ENCODE assay signal across 11 cellular contexts in the genomic region with DNA sequence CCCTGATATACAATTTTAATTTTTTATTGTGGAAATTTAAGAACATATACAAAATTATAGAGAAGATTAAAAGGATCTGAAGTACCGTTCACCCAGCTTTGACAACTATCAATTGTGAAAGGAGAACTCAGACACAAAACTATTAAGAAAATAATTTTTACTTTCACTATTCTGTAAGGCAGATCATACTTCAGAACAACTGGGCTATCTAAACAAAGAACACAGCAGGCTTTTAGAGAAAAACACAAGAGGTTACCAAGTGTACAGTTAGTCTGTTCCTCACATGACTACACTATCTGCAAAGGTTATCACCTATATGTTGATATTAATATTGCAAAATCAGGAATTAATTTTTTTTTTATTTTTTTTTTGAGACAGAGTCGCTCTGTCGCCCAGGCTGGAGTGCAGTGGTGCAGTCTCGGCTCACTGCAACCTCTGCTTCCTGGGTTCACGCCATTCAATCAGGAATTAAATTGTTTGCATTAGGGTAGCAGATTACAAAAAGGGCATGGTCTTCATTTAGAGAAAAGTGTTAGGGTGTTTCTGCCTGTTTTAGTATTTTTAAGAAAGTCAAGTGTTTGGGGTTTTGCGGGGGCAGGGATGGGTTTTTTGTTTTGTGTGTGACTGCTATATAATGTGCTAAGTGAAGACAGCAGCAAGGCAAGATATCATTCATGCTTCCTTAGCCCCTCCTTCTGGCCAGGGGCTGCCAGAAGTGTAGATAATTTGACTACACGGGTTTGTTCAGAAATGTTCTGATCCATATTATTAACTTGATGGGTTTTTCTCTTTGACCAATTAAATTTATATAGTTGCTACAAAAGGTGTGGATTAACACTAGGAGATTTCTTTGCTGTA. TPM values are rescaled to one million over a fixed set of nuclear protein-coding genes. Genes with fewer than 3 reads are reported as not detected.
A peak's percentile ranks its signal among the peaks of the same experiment; 100 is the strongest.
DNase-seq lines count a peak whose midpoint lies in the region; ATAC-seq and TF ChIP-seq lines count a peak whose summit lies in the region.
"Had no signal": no experiment of that assay in that cellular context is flagged by ENCODE, and none has a peak within 500 bp of the region (broad histone marks: within the 10 kb centered on the region; RNA-seq: fewer than 3 reads in every experiment).

No MANE protein-coding gene starts in this region.

- 51 to 63% methylated on average over 7 of the region's 7 CpGs for WGBS in transverse colon (ENCODE audit: low coverage in 1 of 2), 2 donors
- WGBS in mammary epithelial cell (ENCODE audit: low coverage, missing lambda C conversion rate): 80% methylated on average over 7 of the region's 7 CpGs

- H3K4me3 ChIP-seq in Panc1 (ENCODE audit: low read depth in 2 of 2, low read length in 2 of 2) (no peak overlapping the region), right atrium auricular region (peak overlapping the region in 1 of 2 donors; percentile 30), transverse colon (no peak overlapping the region), mammary epithelial cell (replicated peaks in 1 of 3; ENCODE audit: insufficient read depth in 1 of 3, low read depth in 2 of 3, low read length in 3 of 3) (no peak overlapping the region)

- peak; percentile 12 for DNase-seq in activated naive CD4-positive, alpha-beta T cell treated with anti-CD3 and anti-CD28 coated beads for 36 hours
- no peak for DNase-seq in activated naive CD4-positive, alpha-beta T cell treated with anti-CD3 and anti-CD28 coated beads, Interleukin-2, amount 50 U/mL, for 16 hours
- DNase-seq in Panc1 (ENCODE audit: low read depth, low spot score): no peak
- no peak for DNase-seq in right atrium auricular region (ENCODE audit: low spot score)
- DNase-seq in transverse colon: no peak
- no peak for DNase-seq in NCI-H187 (lab: John Stamatoyannopoulos, UW)
- DNase-seq in mammary epithelial cell: no peak
- no peak for DNase-seq in SW480 (ENCODE audit: low spot score)
- DNase-seq: stimulated activated CD4-positive, alpha-beta T cell treated with anti-CD3 and anti-CD28 coated beads, Interleukin-4, amount 100 ng/mL, for 24 hours had no signal

- H3K9me3 Mint-ChIP-seq in activated naive CD4-positive, alpha-beta T cell treated with anti-CD3 and anti-CD28 coated beads for 36 hours: no peaks in the 10 kb centered on the region

- H3K36me3 ChIP-seq in Panc1 (ENCODE audit: control insufficient read depth, insufficient read depth, low read length): no peaks in the 10 kb centered on the region
- no peaks in the 10 kb centered on the region for H3K36me3 ChIP-seq in right atrium auricular region
- no peaks in the 10 kb centered on the region for H3K36me3 ChIP-seq in transverse colon
- H3K36me3 ChIP-seq in mammary epithelial cell (ENCODE audit: insufficient read depth, low read length): no peaks in the 10 kb centered on the region

- no peaks in the 10 kb centered on the region for H3K4me1 Mint-ChIP-seq in activated naive CD4-positive, alpha-beta T cell treated with anti-CD3 and anti-CD28 coated beads for 36 hours (ENCODE audit: low read depth)

- no peak overlapping the region for H3K9ac ChIP-seq in mammary epithelial cell (ENCODE audit: insufficient read depth, low read length)

- dilution Hi-C loops in mammary epithelial cell (cut with HindIII; ENCODE audit: low sequenced_read_pairs): no loop called here

- POLR2A ChIA-PET in Panc1 (lab: Charles Lee): interaction anchor here (0.5 to 0.7 kb wide), 2 partner anchors 8 to 221 kb away, joined by 3 to 4 read pairs; no protein-coding TSS in a partner anchor

- in situ Hi-C loops in Panc1 (cut with HindIII; ENCODE audit: low pct_unique_long_range_greater_than_20kb, low sequenced_read_pairs) (no loop called here), transverse colon (cut with MboI; ENCODE audit: low pct_ligation_motif_present in 1 of 4, low pct_unique_long_range_greater_than_20kb in 1 of 4, low sequenced_read_pairs in 3 of 4) (no loop called here), mammary epithelial cell (cut with MboI; ENCODE audit: low sequenced_read_pairs in 2 of 2) (loop anchor here in 1 of 2 donors (5.0 to 25.0 kb wide), 2 partner anchors 112 to 287 kb away; partner anchors contain the start of gene POU2AF3)

- H3K27me3 Mint-ChIP-seq in activated naive CD4-positive, alpha-beta T cell treated with anti-CD3 and anti-CD28 coated beads for 36 hours (ENCODE audit: low read depth): no peaks in the 10 kb centered on the region

- intact Hi-C loops in activated naive CD4-positive, alpha-beta T cell treated with anti-CD3 and anti-CD28 coated beads for 36 hours (cut with micrococcal nuclease): loop anchor here (1.0 kb wide), 1 partner anchor 120 kb away; no protein-coding TSS in a partner anchor
- intact Hi-C loops in Panc1 (cut with micrococcal nuclease; ENCODE audit: unreplicated experiment): no loop called here
- intact Hi-C loops in transverse colon (cut with DNase I; ENCODE audit: low total_unique reads): no loop called here
- intact Hi-C loops in mammary epithelial cell (cut with micrococcal nuclease): no loop called here

- H3K27me3 ChIP-seq in Panc1 (ENCODE audit: control insufficient read depth, insufficient read depth, low read length) (no peaks in the 10 kb centered on the region), right atrium auricular region (no peaks in the 10 kb centered on the region), transverse colon (no peaks in the 10 kb centered on the region), mammary epithelial cell (ENCODE audit: insufficient read depth, low read length) (no peaks in the 10 kb centered on the region)

- H2AFZ ChIP-seq in mammary epithelial cell (ENCODE audit: low read depth, low read length): no peak overlapping the region

- ATAC-seq in Panc1: 0 out of 2 replicates have a peak, but pooled peaks have one; percentile 62

- no peak overlapping the region for H3K4me2 ChIP-seq in mammary epithelial cell (ENCODE audit: insufficient read depth, low read depth, low read length)

- H3K4me3 Mint-ChIP-seq in activated naive CD4-positive, alpha-beta T cell treated with anti-CD3 and anti-CD28 coated beads for 36 hours: peak overlapping the region; percentile 30

- H3K79me2 ChIP-seq in mammary epithelial cell (ENCODE audit: insufficient read depth, low read length): no peaks in the 10 kb centered on the region

- H3K4me1 ChIP-seq in Panc1 (ENCODE audit: control insufficient read depth, insufficient read depth, low read length): 0 out of 2 replicates have a peak, but pooled peaks cover 4% of the 10 kb centered on the region
- peaks cover 0 to 34% of the 10 kb centered on the region in 2 donors for H3K4me1 ChIP-seq in right atrium auricular region
- peaks cover 0 to 6% (median 3%) of the 10 kb centered on the region in 4 donors for H3K4me1 ChIP-seq in transverse colon
- no peaks in the 10 kb centered on the region for H3K4me1 ChIP-seq in mammary epithelial cell (ENCODE audit: insufficient read depth, low read length)

- H3K36me3 Mint-ChIP-seq in activated naive CD4-positive, alpha-beta T cell treated with anti-CD3 and anti-CD28 coated beads for 36 hours (ENCODE audit: low read depth): no peaks in the 10 kb centered on the region

- H3K9me3 ChIP-seq in Panc1 (ENCODE audit: control insufficient read depth, insufficient read depth, low read depth, low read length): no peaks in the 10 kb centered on the region
- no peaks in the 10 kb centered on the region for H3K9me3 ChIP-seq in right atrium auricular region
- H3K9me3 ChIP-seq in transverse colon: no peaks in the 10 kb centered on the region
- no peaks in the 10 kb centered on the region for H3K9me3 ChIP-seq in mammary epithelial cell (replicated peaks; ENCODE audit: insufficient read depth, low read length)

- TF ChIP-seq CTCF in Panc1 (IDR thresholded peaks at IDR 0.05): peak; percentile 15; the same call in 1 of the 2 replicates
- TF ChIP-seq CTCF in right atrium auricular region (IDR thresholded peaks at IDR 0.05): no peak
- no peak for TF ChIP-seq CTCF in transverse colon (IDR thresholded peaks at IDR 0.05)
- no peak for TF ChIP-seq CTCF in mammary epithelial cell (conservative IDR thresholded peaks at IDR 0.05 in 1 of 2, IDR thresholded peaks at IDR 0.05 in 1 of 2; ENCODE audit: extremely low read depth in 1 of 2, insufficient read depth in 1 of 2, low read depth in 1 of 2, low read length in 2 of 2)

- H3K27ac Mint-ChIP-seq in activated naive CD4-positive, alpha-beta T cell treated with anti-CD3 and anti-CD28 coated beads for 36 hours: no peak overlapping the region

- CTCF ChIA-PET in activated naive CD4-positive, alpha-beta T cell treated with anti-CD3 and anti-CD28 coated beads for 36 hours (lab: Charles Lee): interaction anchor here (1.1 kb wide), 2 partner anchors 201 to 238 kb away, joined by 3 to 4 read pairs; no protein-coding TSS in a partner anchor
- CTCF ChIA-PET in Panc1 (lab: Charles Lee): no interaction called here
- CTCF ChIA-PET in mammary epithelial cell (lab: Charles Lee; ENCODE audit: low non-redundant PET): no interaction called here

- H3K27ac ChIP-seq in Panc1 (ENCODE audit: low read length) (no peak overlapping the region), right atrium auricular region (peak overlapping the region; percentile 38 to 54), transverse colon (peak overlapping the region in 3 of 4 donors; percentile 10 to 34 (median 24)), mammary epithelial cell (ENCODE audit: insufficient read depth, low read depth, low read length) (no peak overlapping the region)
- H3K27ac ChIP-seq: epithelial cell of prostate, HL-60 had no signal

- BruUV-seq in Panc1 (replicated peaks; lab: Mats Ljungman, UMichigan): no TSS peak
- BruUV-seq in mammary epithelial cell (replicated peaks; lab: Mats Ljungman, UMichigan): no TSS peak

- TF ChIP-seq POLR2A in transverse colon (IDR thresholded peaks at IDR 0.05): no peak

- H4K20me1 ChIP-seq in mammary epithelial cell (ENCODE audit: insufficient read depth, low read length): no peaks in the 10 kb centered on the region

- TF ChIP-seq EP300 in transverse colon (IDR thresholded peaks at IDR 0.05; ENCODE audit: low read depth): no peak

RNA-seq across cellular contexts. Expression of gene SIK2, which starts 27.6 kb away (rescaled TPM):
- 1 to 10 TPM; 3.5 to 3.8 TPM for total RNA-seq in activated naive CD4-positive, alpha-beta T cell treated with anti-CD3 and anti-CD28 coated beads for 36 hours
- total RNA-seq in Panc1 (2021; ENCODE audit: unreplicated experiment): 17.0 TPM
- polyA plus RNA-seq in Panc1 (2012; ENCODE audit: insufficient read length): 12.5 TPM
- total RNA-seq in right atrium auricular region: 10 to 100 TPM; 23.5 to 28.0 TPM
- total RNA-seq in transverse colon: 10 to 100 TPM in 3 of 4 donors, 1 to 10 TPM in 1; 6.6 to 19.1 (median 16.2) TPM
- 10 to 100 TPM; 15.9 to 17.0 TPM for total RNA-seq in mammary epithelial cell
- polyA plus RNA-seq in mammary epithelial cell: 13.7 TPM
- 24.2 TPM for polyA minus RNA-seq in mammary epithelial cell

RNA-seq across cellular contexts. Expression of gene LAYN, which starts 34.1 kb away (rescaled TPM):
- 1 to 10 TPM; 3.5 to 4.1 TPM for total RNA-seq in activated naive CD4-positive, alpha-beta T cell treated with anti-CD3 and anti-CD28 coated beads for 36 hours
- total RNA-seq in Panc1 (2021; ENCODE audit: unreplicated experiment) (3.6 TPM), right atrium auricular region (10 to 100 TPM in 1 of 2 donors, 1 to 10 TPM in 1; 5.9 to 12.3 TPM), transverse colon (10 to 100 TPM in 2 of 4 donors, 1 to 10 TPM in 2; 5.6 to 19.7 (median 10.3) TPM), mammary epithelial cell (10 to 100 TPM in 1 of 2 donors, under 1 TPM in 1; 0.56 to 16.5 TPM)
- polyA plus RNA-seq in Panc1 (2012; ENCODE audit: insufficient read length): 3.7 TPM
- polyA plus RNA-seq in mammary epithelial cell: 6.0 TPM
- 15.6 TPM for polyA minus RNA-seq in mammary epithelial cell

Comparison
In these comparisons a context has a peak if more than half of its experiments do, and no peak if none do; other contexts are left out.
1. H3K27ac ChIP-seq: peak in right atrium auricular region (2 of 2) and transverse colon (3 of 4); none in Panc1 (single experiment) and mammary epithelial cell (single experiment).